9 cellular contexts compared by ENCODE assay signal in genomic region chr9:119365291-119366027, GRCh38. TPM values are rescaled to one million over a fixed set of nuclear protein-coding genes. Genes with fewer than 3 reads are reported as not detected.
DNase-seq lines count a peak whose midpoint lies in the region; ATAC-seq lines count a peak whose summit lies in the region.
"Had no signal": no experiment of that assay in that cellular context is flagged by ENCODE, and none has a peak within 500 bp of the region (broad histone marks: within the 10 kb centered on the region; RNA-seq: fewer than 3 reads in every experiment).

No MANE protein-coding gene starts in this region.

- H3K4me1 Mint-ChIP-seq in activated T-helper 1 cell treated with anti-CD3 and anti-CD28 coated beads, Interleukin-12 subunit alpha, Interleukin-12 subunit beta, Interleukin-2, Interleukin-4 antibody, amounts not matched to agents 30 ng/mL and 10 ng/mL and 1 ng/mL, durations not matched to agents 14 hours and 24 hours and 36 hours (ENCODE audit: low read depth), result no peaks in the 10 kb centered on the region

- peaks cover 4% of the 10 kb centered on the region for H3K9me3 Mint-ChIP-seq in activated T-helper 1 cell treated with anti-CD3 and anti-CD28 coated beads, Interleukin-12 subunit alpha, Interleukin-12 subunit beta, Interleukin-2, Interleukin-4 antibody, amounts not matched to agents 30 ng/mL and 10 ng/mL and 1 ng/mL, durations not matched to agents 14 hours and 24 hours and 36 hours

- H3K27ac Mint-ChIP-seq in activated T-helper 1 cell treated with anti-CD3 and anti-CD28 coated beads, Interleukin-12 subunit alpha, Interleukin-12 subunit beta, Interleukin-2, Interleukin-4 antibody, amounts not matched to agents 30 ng/mL and 10 ng/mL and 1 ng/mL, durations not matched to agents 14 hours and 24 hours and 36 hours, result no peak overlapping the region

- H3K4me3 Mint-ChIP-seq in activated T-helper 1 cell treated with anti-CD3 and anti-CD28 coated beads, Interleukin-12 subunit alpha, Interleukin-12 subunit beta, Interleukin-2, Interleukin-4 antibody, amounts not matched to agents 30 ng/mL and 10 ng/mL and 1 ng/mL, durations not matched to agents 14 hours and 24 hours and 36 hours, result no peak overlapping the region

- no peaks in the 10 kb centered on the region for H3K36me3 ChIP-seq in SK-N-MC (ENCODE audit: insufficient read depth, low read length)

- no peaks in the 10 kb centered on the region for H3K36me3 Mint-ChIP-seq in activated T-helper 1 cell treated with anti-CD3 and anti-CD28 coated beads, Interleukin-12 subunit alpha, Interleukin-12 subunit beta, Interleukin-2, Interleukin-4 antibody, amounts not matched to agents 30 ng/mL and 10 ng/mL and 1 ng/mL, durations not matched to agents 14 hours and 24 hours and 36 hours (ENCODE audit: low read depth)

- DNase-seq in EL (peak; percentile 16), SK-N-MC (ENCODE audit: low read depth, low spot score) (peak; percentile 30), iPS DF 4.7 (ENCODE audit: extremely low read depth, low spot score) (peak; percentile 78), GDM1 (lab: John Stamatoyannopoulos, UW) (no peak), NCI-H526 treated with DMSO at 0.1 percent for 48 hours (lab: John Stamatoyannopoulos, UW) (no peak)
- DNase-seq in Jurkat, Clone E6-1 (ENCODE audit: low read depth, low spot score), result peak; percentile 10
- no peak for DNase-seq in activated T-helper 1 cell treated with anti-CD3 and anti-CD28 coated beads, Interleukin-12 subunit alpha, Interleukin-12 subunit beta, Interleukin-2, Interleukin-4 antibody, amounts not matched to agents 30 ng/mL and 10 ng/mL and 1 ng/mL, durations not matched to agents 14 hours and 24 hours and 36 hours (ENCODE audit: low spot score)

- no peak for ATAC-seq in HG02623 (IDR thresholded peaks at IDR 0.05; ENCODE audit: unreplicated experiment)

- intact Hi-C loops in activated T-helper 1 cell treated with anti-CD3 and anti-CD28 coated beads, Interleukin-12 subunit alpha, Interleukin-12 subunit beta, Interleukin-2, Interleukin-4 antibody, amounts not matched to agents 30 ng/mL and 10 ng/mL and 1 ng/mL, durations not matched to agents 14 hours and 24 hours and 36 hours (cut with micrococcal nuclease), result no loop called here

- H3K27me3 Mint-ChIP-seq in activated T-helper 1 cell treated with anti-CD3 and anti-CD28 coated beads, Interleukin-12 subunit alpha, Interleukin-12 subunit beta, Interleukin-2, Interleukin-4 antibody, amounts not matched to agents 30 ng/mL and 10 ng/mL and 1 ng/mL, durations not matched to agents 14 hours and 24 hours and 36 hours (ENCODE audit: insufficient read depth), result peaks cover 14% of the 10 kb centered on the region

- no peaks in the 10 kb centered on the region for H3K9me3 ChIP-seq in SK-N-MC (ENCODE audit: low read depth, low read length)

- H3K9ac ChIP-seq in SK-N-MC (ENCODE audit: insufficient read length), result no peak overlapping the region

- no peak overlapping the region for H3K4me3 ChIP-seq in Jurkat, Clone E6-1 (ENCODE audit: low read length)
- H3K4me3 ChIP-seq in SK-N-MC, result 0 out of 2 replicates have a peak overlapping the region, but pooled peaks have one; percentile 2
- H3K4me3 ChIP-seq: skin epidermis had no signal

- H3K27ac ChIP-seq in SK-N-MC, result no peak overlapping the region
- H3K27ac ChIP-seq: skin epidermis had no signal

RNA-seq across cellular contexts. Expression of gene BRINP1, which starts 3.8 kb away (rescaled TPM):
- polyA plus RNA-seq in Jurkat, Clone E6-1 (2012; ENCODE audit: insufficient read depth, insufficient read length), result not detected
- not detected in 2 replicates for total RNA-seq in activated T-helper 1 cell treated with anti-CD3 and anti-CD28 coated beads, Interleukin-12 subunit alpha, Interleukin-12 subunit beta, Interleukin-2, Interleukin-4 antibody, amounts not matched to agents 30 ng/mL and 10 ng/mL and 1 ng/mL, durations not matched to agents 14 hours and 24 hours and 36 hours

Comparison
In these comparisons a context has a peak if more than half of its experiments do, and no peak if none do; other contexts are left out.
1. DNase-seq: peak in EL (single experiment), Jurkat, Clone E6-1 (single experiment), SK-N-MC (single experiment) and iPS DF 4.7 (single experiment); none in activated T-helper 1 cell treated with anti-CD3 and anti-CD28 coated beads, Interleukin-12 subunit alpha, Interleukin-12 subunit beta, Interleukin-2, Interleukin-4 antibody, amounts not matched to agents 30 ng/mL and 10 ng/mL and 1 ng/mL, durations not matched to agents 14 hours and 24 hours and 36 hours (single experiment), GDM1 (single experiment) and NCI-H526 treated with DMSO at 0.1 percent for 48 hours (single experiment).